ENCODE assay signal across 19 cellular contexts in genomic region chr21:39084073-39084472, GRCh38.
A peak's percentile ranks its signal among the peaks of the same experiment; 100 is the strongest.
DNase-seq lines count a peak whose midpoint lies in the region; ATAC-seq and TF ChIP-seq lines count a peak whose summit lies in the region.
"Had no signal": no experiment of that assay in that cellular context is flagged by ENCODE, and none has a peak within 500 bp of the region (broad histone marks: within the 10 kb centered on the region; RNA-seq: fewer than 3 reads in every experiment).

No MANE protein-coding gene starts in this region.

- no peak for TF ChIP-seq CTCF in esophagus squamous epithelium (IDR thresholded peaks at IDR 0.05)
- no peak for TF ChIP-seq CTCF in tibial artery (IDR thresholded peaks at IDR 0.05)
- TF ChIP-seq CTCF in body of pancreas (IDR thresholded peaks at IDR 0.05): no peak

- H3K27ac ChIP-seq in esophagus squamous epithelium (peak overlapping the region; percentile 52 to 89 (median 85)), skin epidermis (peak overlapping the region in 13 of 21 experiments; percentile 5 to 87 (median 57)), tibial artery (no peak overlapping the region), body of pancreas (no peak overlapping the region)
- H3K27ac ChIP-seq: C4-2B, GM23248 had no signal

- no peak for ATAC-seq in body of pancreas
- ATAC-seq: SK-N-SH treated with all-trans-retinoic acid at 6 μM for 48 hours had no signal

- intact Hi-C loops in esophagus squamous epithelium (cut with DNase I): no loop called here
- intact Hi-C loops in tibial artery (cut with DNase I; ENCODE audit: low total_unique reads): no loop called here
- intact Hi-C loops in body of pancreas (cut with DNase I): no loop called here

- peak; percentile 6 for DNase-seq in NCI-H2029 treated with DMSO at 0.1 percent for 48 hours (lab: John Stamatoyannopoulos, UW)
- no peak for DNase-seq in NCI-H2029 (lab: John Stamatoyannopoulos, UW)
- DNase-seq in esophagus squamous epithelium (lab: John Stamatoyannopoulos, UW): no peak
- DNase-seq in AML-193 (lab: John Stamatoyannopoulos, UW): no peak
- DNase-seq in tibial artery: no peak
- no peak for DNase-seq in COR-L47 (lab: John Stamatoyannopoulos, UW)
- no peak for DNase-seq in body of pancreas
- DNase-seq: 8988T, Caco-2, DMS79, KBM-7, NCI-H1048, NCI-H1694, NCI-H69, SHP77 had no signal

- TF ChIP-seq POLR2A in esophagus squamous epithelium (IDR thresholded peaks at IDR 0.05) (no peak), body of pancreas (IDR thresholded peaks at IDR 0.05) (no peak)

- no peak overlapping the region for H3K4me3 ChIP-seq in esophagus squamous epithelium
- H3K4me3 ChIP-seq in skin epidermis: no peak overlapping the region
- no peak overlapping the region for H3K4me3 ChIP-seq in tibial artery
- H3K4me3 ChIP-seq in body of pancreas: no peak overlapping the region
- H3K4me3 ChIP-seq: GM23248 had no signal

- no peaks in the 10 kb centered on the region for H3K36me3 ChIP-seq in esophagus squamous epithelium
- no peaks in the 10 kb centered on the region for H3K36me3 ChIP-seq in tibial artery
- no peaks in the 10 kb centered on the region for H3K36me3 ChIP-seq in body of pancreas (replicated peaks in 1 of 2; ENCODE audit: insufficient read depth in 1 of 2, low read depth in 2 of 2)

- H3K9me3 ChIP-seq in esophagus squamous epithelium: no peaks in the 10 kb centered on the region
- no peaks in the 10 kb centered on the region for H3K9me3 ChIP-seq in tibial artery
- no peaks in the 10 kb centered on the region for H3K9me3 ChIP-seq in body of pancreas
- H3K9me3 ChIP-seq: Caco-2 had no signal

- peaks cover 3 to 54% (median 20%) of the 10 kb centered on the region in 3 donors for H3K4me1 ChIP-seq in esophagus squamous epithelium
- H3K4me1 ChIP-seq in tibial artery: peaks cover 0 to 49% (median 29%) of the 10 kb centered on the region in 4 donors
- peaks cover 11% of the 10 kb centered on the region for H3K4me1 ChIP-seq in body of pancreas
- H3K4me1 ChIP-seq: Caco-2 had no signal

- H3K27me3 ChIP-seq in esophagus squamous epithelium (no peaks in the 10 kb centered on the region), tibial artery (no peaks in the 10 kb centered on the region), body of pancreas (no peaks in the 10 kb centered on the region)

- 67 to 79% methylated on average over 3 to 4 of the region's 4 CpGs for WGBS in esophagus squamous epithelium, 2 donors
- 56 to 70% methylated on average over 1 to 4 of the region's 4 CpGs for WGBS in body of pancreas, 2 donors

Comparison
In these comparisons a context has a peak if more than half of its experiments do, and no peak if none do; other contexts are left out.
1. H3K27ac ChIP-seq: peak in esophagus squamous epithelium (4 of 4) and skin epidermis (13 of 21); none in tibial artery (0 of 2) and body of pancreas (0 of 4).